17 cellular contexts compared by ENCODE assay signal in genomic region chr4:16194199-16194598, GRCh38. TPM values are rescaled to one million over a fixed set of nuclear protein-coding genes. Genes with fewer than 3 reads are reported as not detected.
DNase-seq lines count a peak whose midpoint lies in the region; ATAC-seq and TF ChIP-seq lines count a peak whose summit lies in the region.
"Had no signal": no experiment of that assay in that cellular context is flagged by ENCODE, and none has a peak within 500 bp of the region (broad histone marks: within the 10 kb centered on the region; RNA-seq: fewer than 3 reads in every experiment).

No MANE protein-coding gene starts in this region.

- ATAC-seq in GM18867 (IDR thresholded peaks at IDR 0.05; ENCODE audit: unreplicated experiment) (no peak), GM18873 (IDR thresholded peaks at IDR 0.05; ENCODE audit: low FRiP score, unreplicated experiment) (no peak)
- ATAC-seq: activated CD8-positive, alpha-beta T cell treated with anti-CD3 and anti-CD28 coated beads for 36 hours had no signal

- peaks cover 7% of the 10 kb centered on the region for H3K36me3 Mint-ChIP-seq in chondrocyte (ENCODE audit: low read depth)

- no peak overlapping the region for H3K4me3 Mint-ChIP-seq in chondrocyte (ENCODE audit: unreplicated experiment)
- H3K4me3 Mint-ChIP-seq: activated CD8-positive, alpha-beta T cell treated with anti-CD3 and anti-CD28 coated beads for 36 hours; immature natural killer cell had no signal

- H3K27ac Mint-ChIP-seq in chondrocyte (ENCODE audit: unreplicated experiment), result peak overlapping the region; percentile 5
- H3K27ac Mint-ChIP-seq: activated CD8-positive, alpha-beta T cell treated with anti-CD3 and anti-CD28 coated beads for 36 hours; immature natural killer cell had no signal

- H3K27me3 Mint-ChIP-seq in chondrocyte (ENCODE audit: low read depth), result no peaks in the 10 kb centered on the region
- H3K27me3 Mint-ChIP-seq: activated CD8-positive, alpha-beta T cell treated with anti-CD3 and anti-CD28 coated beads for 36 hours had no signal

- no peaks in the 10 kb centered on the region for H3K9me3 Mint-ChIP-seq in chondrocyte (ENCODE audit: low read depth)
- H3K9me3 Mint-ChIP-seq: activated CD8-positive, alpha-beta T cell treated with anti-CD3 and anti-CD28 coated beads for 36 hours; immature natural killer cell had no signal

- H3K4me1 Mint-ChIP-seq in chondrocyte (ENCODE audit: low read depth), result peaks cover 34% of the 10 kb centered on the region

- DNase-seq in EH (ENCODE audit: low read depth), result peak; percentile 39
- DNase-seq in M059J (ENCODE audit: low read depth), result peak; percentile 14
- DNase-seq in chondrocyte (ENCODE audit: low spot score), result no peak
- DNase-seq in myocyte (ENCODE audit: low read depth), result peak; percentile 42
- DNase-seq in NOMO-1 treated with DMSO at 0.1 percent for 48 hours (lab: John Stamatoyannopoulos, UW; ENCODE audit: unreplicated experiment), result no peak
- DNase-seq: activated CD4-positive, CD25-positive, alpha-beta regulatory T cell; activated CD8-positive, alpha-beta T cell treated with anti-CD3 and anti-CD28 coated beads for 36 hours; activated T-cell treated with anti-CD3 and anti-CD28 coated beads, Interleukin-2, amount 50 U/mL, for 1 hour; COR-L47; esophagus squamous epithelium; immature natural killer cell; NCI-H2029; NCI-H446; RPMI8226; stimulated activated CD4-positive, alpha-beta T cell treated with anti-CD3 and anti-CD28 coated beads, Interleukin-15, amount 100 ng/mL, for 24 hours had no signal

- TF ChIP-seq CTCF in chondrocyte (IDR thresholded peaks at IDR 0.05), result no peak

RNA-seq across cellular contexts. Expression of gene TAPT1, which starts 32.1 kb away (rescaled TPM):
- 17.1 and 18.5 TPM in 2 replicates for total RNA-seq in M059J (2014; rRNA removed; shearing (Covaris generic))
- total RNA-seq in chondrocyte (17.8 to 26.0 TPM (median 23.0 TPM) in 3 replicates), myocyte (15.5 and 17.1 TPM in 2 replicates)
- 9.1 TPM for polyA plus RNA-seq in myocyte (2012)

Comparison
In these comparisons a context has a peak if more than half of its experiments do, and no peak if none do; other contexts are left out.
1. DNase-seq: peak in EH (single experiment), M059J (single experiment) and myocyte (single experiment); none in chondrocyte (single experiment) and NOMO-1 treated with DMSO at 0.1 percent for 48 hours (single experiment).